ENCODE assay signal across 18 cellular contexts in genomic region chr1:97630281-97630680, GRCh38.
DNase-seq lines count a peak whose midpoint lies in the region; ATAC-seq, FAIRE-seq and TF ChIP-seq lines count a peak whose summit lies in the region.
"Had no signal": no experiment of that assay in that cellular context is flagged by ENCODE, and none has a peak within 500 bp of the region (broad histone marks: within the 10 kb centered on the region; RNA-seq: fewer than 3 reads in every experiment).

No MANE protein-coding gene starts in this region.

- intact Hi-C loops in Right ventricle myocardium inferior (cut with DNase I) (no loop called here), aorta (cut with DNase I) (no loop called here), Calu3 (cut with micrococcal nuclease; ENCODE audit: unreplicated experiment) (no loop called here)

- H3K4me1 ChIP-seq in cardiac muscle cell (ENCODE audit: low read depth) (peaks cover 32% of the 10 kb centered on the region), astrocyte (ENCODE audit: insufficient read depth, low read length) (peaks cover 10% of the 10 kb centered on the region), aorta (ENCODE audit: control insufficient read depth in 1 of 2, insufficient read depth in 2 of 2, low read length in 2 of 2) (no peaks in the 10 kb centered on the region)

- H3K27ac ChIP-seq in cardiac muscle cell (peak overlapping the region; percentile 70), astrocyte (ENCODE audit: low read depth, low read length) (no peak overlapping the region), aorta (ENCODE audit: low read depth in 1 of 2, low read length in 2 of 2) (no peak overlapping the region)
- H3K27ac ChIP-seq: BLaER1 treated with 17β-estradiol and CSF1 and Interleukin-3, amounts not matched to agents 10 nM and 100 nM had no signal

- H3K4me1 Mint-ChIP-seq in astrocyte (ENCODE audit: low read depth, unreplicated experiment) (peaks cover 10% of the 10 kb centered on the region), Calu3 (ENCODE audit: low read depth, unreplicated experiment) (no peaks in the 10 kb centered on the region)

- no peaks in the 10 kb centered on the region for H4K20me1 ChIP-seq in astrocyte (ENCODE audit: insufficient read depth, low read length)

- FAIRE-seq in astrocyte (lab: Jason Lieb, UNC): peak; percentile 78
- FAIRE-seq: GM12878, GM18507, H1 had no signal

- TF ChIP-seq CTCF in cardiac muscle cell (IDR thresholded peaks at IDR 0.05; ENCODE audit: low read depth, low read length) (no peak), astrocyte (IDR thresholded peaks at IDR 0.05; ENCODE audit: insufficient read depth, low read depth, low read length) (no peak), Calu3 (IDR thresholded peaks at IDR 0.05; ENCODE audit: unreplicated experiment) (no peak)

- CTCF ChIA-PET in Calu3 (lab: Charles Lee): no interaction called here

- H3K79me2 ChIP-seq in astrocyte (ENCODE audit: insufficient read depth, low read length): no peaks in the 10 kb centered on the region

- WGBS in aorta, 2 donors: 38 to 40% methylated on average over 1 of the region's 1 CpG

- no TSS peak for BruUV-seq in Calu3 (replicated peaks; lab: Mats Ljungman, UMichigan)

- no peak overlapping the region for H3K9ac ChIP-seq in astrocyte (ENCODE audit: low read length)
- H3K9ac ChIP-seq: BLaER1 treated with 17β-estradiol and CSF1 and Interleukin-3, amounts not matched to agents 10 nM and 100 nM had no signal

- H3K36me3 Mint-ChIP-seq in astrocyte (ENCODE audit: low read depth, unreplicated experiment): no peaks in the 10 kb centered on the region
- no peaks in the 10 kb centered on the region for H3K36me3 Mint-ChIP-seq in Calu3 (ENCODE audit: insufficient read depth, unreplicated experiment)

- H3K4me3 Mint-ChIP-seq in astrocyte (ENCODE audit: unreplicated experiment) (no peak overlapping the region), Calu3 (ENCODE audit: low read depth, unreplicated experiment) (no peak overlapping the region)
- H3K4me3 Mint-ChIP-seq: CD8-positive, alpha-beta memory T cell had no signal

- no peaks in the 10 kb centered on the region for H3K9me3 ChIP-seq in cardiac muscle cell (ENCODE audit: low read depth)
- no peaks in the 10 kb centered on the region for H3K9me3 ChIP-seq in astrocyte (ENCODE audit: insufficient read depth, low read depth, low read length)
- peaks cover 2% of the 10 kb centered on the region for H3K9me3 ChIP-seq in aorta (ENCODE audit: control insufficient read depth, low read length)
- H3K9me3 ChIP-seq: BLaER1 treated with 17β-estradiol and CSF1 and Interleukin-3, amounts not matched to agents 10 nM and 100 nM had no signal

- ATAC-seq in Right ventricle myocardium inferior (no peak), aorta (ENCODE audit: low FRiP score) (no peak)
- ATAC-seq: GM12878 had no signal

- H3K4me3 ChIP-seq in cardiac muscle cell: no peak overlapping the region
- no peak overlapping the region for H3K4me3 ChIP-seq in astrocyte (ENCODE audit: insufficient read depth, low read depth, low read length)
- H3K4me3 ChIP-seq in aorta (ENCODE audit: low read length in 2 of 2): no peak overlapping the region
- H3K4me3 ChIP-seq: BLaER1 treated with 17β-estradiol and CSF1 and Interleukin-3, amounts not matched to agents 10 nM and 100 nM; GM12878 had no signal

- H3K9me3 Mint-ChIP-seq in astrocyte (ENCODE audit: unreplicated experiment): no peaks in the 10 kb centered on the region
- H3K9me3 Mint-ChIP-seq in Calu3 (ENCODE audit: low read depth, unreplicated experiment): no peaks in the 10 kb centered on the region
- H3K9me3 Mint-ChIP-seq: CD8-positive, alpha-beta memory T cell had no signal

- H3K36me3 ChIP-seq in cardiac muscle cell (no peaks in the 10 kb centered on the region), astrocyte (ENCODE audit: insufficient read depth, low read length) (no peaks in the 10 kb centered on the region), aorta (ENCODE audit: control insufficient read depth in 1 of 2, insufficient read depth in 2 of 2, low read length in 1 of 2) (no peaks in the 10 kb centered on the region)

- DNase-seq in cardiac muscle cell (ENCODE audit: low read depth in 1 of 2, low spot score in 1 of 2) (peak in 1 of 2 donors; percentile 39), Right ventricle myocardium inferior (ENCODE audit: missing footprints) (no peak), astrocyte (ENCODE audit: low read depth) (no peak), iPS-NIHi7 (ENCODE audit: extremely low spot score) (peak; percentile 16), retina (peak; percentile 4), aorta (no peak), Calu3 (no peak)
- no peak for DNase-seq in activated T-cell treated with anti-CD3 and anti-CD28 coated beads, Interleukin-2, amount 50 U/mL, for 48 hours
- DNase-seq: CD8-positive, alpha-beta memory T cell; GDM1; KG1; NCI-H146; NCI-H226; SIG-M5 had no signal

- no peak overlapping the region for H3K4me2 ChIP-seq in astrocyte (ENCODE audit: low read length)
- H3K4me2 ChIP-seq: BLaER1 treated with 17β-estradiol and CSF1 and Interleukin-3, amounts not matched to agents 10 nM and 100 nM had no signal

- H3K27me3 ChIP-seq in cardiac muscle cell (no peaks in the 10 kb centered on the region), astrocyte (ENCODE audit: insufficient read depth, low read length) (no peaks in the 10 kb centered on the region), aorta (ENCODE audit: control insufficient read depth in 1 of 2, insufficient read depth in 2 of 2, low read length in 1 of 2) (no peaks in the 10 kb centered on the region)
- H3K27me3 ChIP-seq: BLaER1 treated with 17β-estradiol and CSF1 and Interleukin-3, amounts not matched to agents 10 nM and 100 nM had no signal

- no peak overlapping the region for H2AFZ ChIP-seq in astrocyte (ENCODE audit: low read depth, low read length)

- no peaks in the 10 kb centered on the region for H3K27me3 Mint-ChIP-seq in astrocyte (ENCODE audit: low read depth, unreplicated experiment)
- no peaks in the 10 kb centered on the region for H3K27me3 Mint-ChIP-seq in Calu3 (ENCODE audit: unreplicated experiment)
- H3K27me3 Mint-ChIP-seq: CD8-positive, alpha-beta memory T cell had no signal

- H3K27ac Mint-ChIP-seq in astrocyte (ENCODE audit: unreplicated experiment) (no peak overlapping the region), Calu3 (ENCODE audit: unreplicated experiment) (no peak overlapping the region)
- H3K27ac Mint-ChIP-seq: CD8-positive, alpha-beta memory T cell had no signal

Comparison
In these comparisons a context has a peak if more than half of its experiments do, and no peak if none do; other contexts are left out.
1. DNase-seq: peak in iPS-NIHi7 (single experiment) and retina (single experiment); none in Right ventricle myocardium inferior (single experiment), astrocyte (single experiment), aorta (0 of 2), Calu3 (single experiment) and activated T-cell treated with anti-CD3 and anti-CD28 coated beads, Interleukin-2, amount 50 U/mL, for 48 hours (0 of 2).